Comparison of ENCODE assay signal across 22 cellular contexts in the genomic region with DNA sequence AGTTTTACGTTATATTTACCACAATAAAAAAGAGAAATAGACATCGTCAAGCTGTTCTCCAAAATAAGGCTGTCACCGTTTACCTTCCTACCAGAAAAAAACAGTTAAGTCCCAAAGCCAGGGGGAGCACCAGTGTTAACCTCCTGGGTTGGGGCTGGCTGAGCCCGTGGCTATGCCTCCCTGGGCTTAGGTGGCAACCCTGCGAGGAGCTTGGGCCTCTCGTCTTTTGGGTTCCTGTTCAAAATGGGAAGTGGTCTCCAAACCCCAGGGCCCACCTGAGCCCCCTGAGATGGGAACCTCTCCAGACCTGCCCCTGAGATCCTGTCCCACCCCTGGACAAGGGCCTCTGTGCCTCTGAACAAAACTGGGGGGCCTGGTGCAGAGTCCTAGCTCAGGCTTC. TPM values are rescaled to one million over a fixed set of nuclear protein-coding genes. Genes with fewer than 3 reads are reported as not detected.
DNase-seq lines count a peak whose midpoint lies in the region; ATAC-seq and TF ChIP-seq lines count a peak whose summit lies in the region.
"Had no signal": no experiment of that assay in that cellular context is flagged by ENCODE, and none has a peak within 500 bp of the region (broad histone marks: within the 10 kb centered on the region; RNA-seq: fewer than 3 reads in every experiment).

No MANE protein-coding gene starts in this region.

- TF ChIP-seq CTCF in heart right ventricle (IDR thresholded peaks at IDR 0.05) (no peak), spleen (IDR thresholded peaks at IDR 0.05 in 8 of 11, conservative IDR thresholded peaks at IDR 0.05 in 3 of 11) (no peak)

- H3K27me3 ChIP-seq in heart right ventricle (no peaks in the 10 kb centered on the region), layer of hippocampus (ENCODE audit: control insufficient read depth, insufficient read depth, low read length) (no peaks in the 10 kb centered on the region), spleen (replicated peaks in 1 of 7) (no peaks in the 10 kb centered on the region)
- H3K27me3 ChIP-seq: SJSA1 had no signal

- no peak for DNase-seq in heart right ventricle
- no peak for DNase-seq in left ventricle myocardium superior
- no peak for DNase-seq in spleen
- no peak for DNase-seq in NCI-H446 (lab: John Stamatoyannopoulos, UW)
- DNase-seq: CD4-positive, alpha-beta memory T cell; COR-L47; H9; IMR-90; KG1; MM.1S; NCI-H2029; NCI-H446 treated with DMSO at 0.1 percent for 48 hours; NCI-H526; NCI-H82; NK-92 treated with Interleukin-12 subunit alpha and Interleukin-12 subunit beta, amount 100 ng/mL, for 24 hours; PC-9 had no signal

- H3K4me1 ChIP-seq in heart right ventricle (peaks cover 32 to 88% (median 65%) of the 10 kb centered on the region in 9 donors), spleen (peaks cover 28 to 89% (median 65%) of the 10 kb centered on the region in 6 donors)

- H3K9me3 ChIP-seq in heart right ventricle (no peaks in the 10 kb centered on the region), spleen (no peaks in the 10 kb centered on the region)
- H3K9me3 ChIP-seq: SJSA1 had no signal

- H3K4me3 ChIP-seq in heart right ventricle = no peak overlapping the region
- no peak overlapping the region for H3K4me3 ChIP-seq in spleen
- H3K4me3 ChIP-seq: GM23338, PC-9, SJSA1 had no signal

- no peak for TF ChIP-seq POLR2A in spleen (IDR thresholded peaks at IDR 0.05)

- no peak for ATAC-seq in heart right ventricle
- ATAC-seq in left ventricle myocardium superior = no peak
- ATAC-seq in GM21529 (IDR thresholded peaks at IDR 0.05; ENCODE audit: unreplicated experiment) = no peak
- ATAC-seq in HG03139 (IDR thresholded peaks at IDR 0.05; ENCODE audit: unreplicated experiment) = no peak
- ATAC-seq: GM23338 had no signal

- no peaks in the 10 kb centered on the region for H3K36me3 ChIP-seq in heart right ventricle
- H3K36me3 ChIP-seq in spleen = peaks cover 0 to 13% (median 0%) of the 10 kb centered on the region in 6 donors
- H3K36me3 ChIP-seq: SJSA1 had no signal

- H3K27ac ChIP-seq in heart right ventricle (peak overlapping the region in 9 of 10 donors; percentile 44 to 87 (median 74)), cingulate gyrus (ENCODE audit: low read depth, low read length) (peak overlapping the region; percentile 29), layer of hippocampus (ENCODE audit: low read depth, low read length) (peak overlapping the region; percentile 62), spleen (peak overlapping the region in 7 of 8 donors; percentile 7 to 83 (median 73))
- H3K27ac ChIP-seq: PC-9, SJSA1 had no signal

- intact Hi-C loops in heart right ventricle (cut with DNase I) (loop anchor here in 1 of 10 donors (5.0 kb wide), 1 partner anchor 135 kb away; no protein-coding TSS in a partner anchor), left ventricle myocardium superior (cut with micrococcal nuclease) (no loop called here), spleen (cut with DNase I; ENCODE audit: low total_unique reads) (no loop called here)

- 82 to 85% methylated on average over 6 of the region's 6 CpGs for WGBS in heart right ventricle, 2 donors
- 67 to 77% (median 72%) methylated on average over 6 of the region's 6 CpGs for WGBS in spleen, 5 donors

RNA-seq across cellular contexts. Expression of gene PACS2, which starts 22.9 kb away (rescaled TPM):
- total RNA-seq in heart right ventricle (10 to 100 TPM; 41.8 to 78.9 (median 54.6) TPM), left ventricle myocardium superior (76.2 TPM), spleen (100 to 1,000 TPM in 4 of 7 donors, 10 to 100 TPM in 3; 69.8 to 148 (median 104) TPM)
- polyA plus RNA-seq in heart right ventricle (100 to 1,000 TPM in 1 of 2 donors, 10 to 100 TPM in 1; 42.9 to 123 TPM), spleen (100 to 1,000 TPM in 1 of 3 donors, 10 to 100 TPM in 2; 32.2 to 101 (median 72.4) TPM)

RNA-seq across cellular contexts. Expression of gene BRF1, which starts 36.6 kb away (rescaled TPM):
- total RNA-seq in heart right ventricle (10 to 100 TPM; 12.7 to 18.9 (median 16.2) TPM), left ventricle myocardium superior (20.3 TPM), spleen (10 to 100 TPM; 37.7 to 71.2 (median 54.8) TPM)
- polyA plus RNA-seq in heart right ventricle (10 to 100 TPM; 12.9 to 30.8 TPM), spleen (10 to 100 TPM; 16.2 to 31.5 (median 23.8) TPM)
